In genomic region chr15:31217566-31218270, GRCh38 we compare ENCODE assay signal across 20 cellular contexts.
DNase-seq lines count a peak whose midpoint lies in the region; TF ChIP-seq lines count a peak whose summit lies in the region.
"Had no signal": no experiment of that assay in that cellular context is flagged by ENCODE, and none has a peak within 500 bp of the region (broad histone marks: within the 10 kb centered on the region; RNA-seq: fewer than 3 reads in every experiment).

No MANE protein-coding gene starts in this region.

- no peaks in the 10 kb centered on the region for H3K9me3 Mint-ChIP-seq in immature natural killer cell
- H3K9me3 Mint-ChIP-seq in type B pancreatic cell, result no peaks in the 10 kb centered on the region
- H3K9me3 Mint-ChIP-seq: activated naive CD4-positive, alpha-beta T cell treated with anti-CD3 and anti-CD28 coated beads for 36 hours had no signal

- TF ChIP-seq POLR2A in suprapubic skin (IDR thresholded peaks at IDR 0.05), result no peak

- no peaks in the 10 kb centered on the region for H3K9me2 ChIP-seq in OCI-LY7 (ENCODE audit: insufficient read depth, low read length)

- BruUV-seq in OCI-LY7 (replicated peaks; lab: Mats Ljungman, UMichigan), result no TSS peak

- H4K20me1 ChIP-seq in OCI-LY7 (ENCODE audit: insufficient read depth, low read length), result no peaks in the 10 kb centered on the region

- H3K27me3 ChIP-seq in left ventricle myocardium inferior (ENCODE audit: low read depth) (no peaks in the 10 kb centered on the region), right atrium auricular region (no peaks in the 10 kb centered on the region), suprapubic skin (no peaks in the 10 kb centered on the region)
- H3K27me3 ChIP-seq: gastroesophageal sphincter, ovary had no signal

- TF ChIP-seq CTCF in left ventricle myocardium inferior (IDR thresholded peaks at IDR 0.05; ENCODE audit: borderline replicate concordance) (no peak), right atrium auricular region (IDR thresholded peaks at IDR 0.05) (no peak), OCI-LY7 (conservative IDR thresholded peaks at IDR 0.05; ENCODE audit: low read length) (no peak), type B pancreatic cell (conservative IDR thresholded peaks at IDR 0.05) (no peak), suprapubic skin (IDR thresholded peaks at IDR 0.05) (no peak)

- H3K4me3 ChIP-seq in left ventricle myocardium inferior, result no peak overlapping the region
- H3K4me3 ChIP-seq in right atrium auricular region, result no peak overlapping the region
- no peak overlapping the region for H3K4me3 ChIP-seq in OCI-LY7 (ENCODE audit: low read depth, low read length, poor library complexity, severe bottlenecking)
- H3K4me3 ChIP-seq in suprapubic skin, result no peak overlapping the region
- H3K4me3 ChIP-seq: gastroesophageal sphincter, mucosa of descending colon, ovary, SK-N-MC, thoracic aorta had no signal

- H3K27ac Mint-ChIP-seq in immature natural killer cell (peak overlapping the region; percentile 76 to 94 (median 86)), type B pancreatic cell (peak overlapping the region; percentile 46)
- H3K27ac Mint-ChIP-seq: activated naive CD4-positive, alpha-beta T cell treated with anti-CD3 and anti-CD28 coated beads for 36 hours had no signal

- peaks cover 49% of the 10 kb centered on the region for H3K4me1 ChIP-seq in left ventricle myocardium inferior
- H3K4me1 ChIP-seq in right atrium auricular region, result peaks cover 0 to 22% of the 10 kb centered on the region in 2 donors
- H3K4me1 ChIP-seq in OCI-LY7 (ENCODE audit: insufficient read depth, low read length, poor library complexity, severe bottlenecking), result peaks cover 46% of the 10 kb centered on the region
- peaks cover 53% of the 10 kb centered on the region for H3K4me1 ChIP-seq in suprapubic skin

- CTCF ChIA-PET in OCI-LY7 (lab: Charles Lee; ENCODE audit: unreplicated experiment), result no interaction called here

- POLR2A ChIA-PET in OCI-LY7 (lab: Charles Lee), result interaction anchor here (1.1 to 2.3 kb wide), 3 partner anchors 11 to 47 kb away, joined by 3 to 9 read pairs (median 4); no protein-coding TSS in a partner anchor

- H3K27ac ChIP-seq in left ventricle myocardium inferior (replicated peaks), result peak overlapping the region; percentile 98
- no peak overlapping the region for H3K27ac ChIP-seq in right atrium auricular region
- H3K27ac ChIP-seq in OCI-LY7 (ENCODE audit: low read depth, low read length, poor library complexity, severe bottlenecking), result peak overlapping the region; percentile 26
- H3K27ac ChIP-seq in suprapubic skin, result no peak overlapping the region
- H3K27ac ChIP-seq: brain microvascular endothelial cell, ovary, SK-N-MC, thoracic aorta had no signal

- no peaks in the 10 kb centered on the region for H3K79me2 ChIP-seq in OCI-LY7 (ENCODE audit: insufficient read depth, low read depth, low read length)

- no peak overlapping the region for H2AFZ ChIP-seq in OCI-LY7 (ENCODE audit: low read length)

- no peak for TF ChIP-seq EP300 in suprapubic skin (IDR thresholded peaks at IDR 0.05)

- H3K9me3 ChIP-seq in left ventricle myocardium inferior (replicated peaks), result no peaks in the 10 kb centered on the region
- no peaks in the 10 kb centered on the region for H3K9me3 ChIP-seq in right atrium auricular region
- H3K9me3 ChIP-seq in OCI-LY7 (ENCODE audit: low read length), result no peaks in the 10 kb centered on the region
- H3K9me3 ChIP-seq in suprapubic skin, result no peaks in the 10 kb centered on the region
- H3K9me3 ChIP-seq: gastroesophageal sphincter, mucosa of descending colon, ovary, thoracic aorta had no signal

- peak overlapping the region; percentile 91; the same call in 1 of the 2 replicates for H3K4me2 ChIP-seq in OCI-LY7 (ENCODE audit: low read length)

- peaks cover 0 to 3% (median 0%) of the 10 kb centered on the region in 3 donors for H3K36me3 Mint-ChIP-seq in immature natural killer cell
- H3K36me3 Mint-ChIP-seq in type B pancreatic cell, result no peaks in the 10 kb centered on the region

- no peak for DNase-seq in left ventricle myocardium inferior
- DNase-seq in right atrium auricular region (ENCODE audit: low spot score), result no peak
- DNase-seq in OCI-LY7 (ENCODE audit: low spot score), result no peak
- no peak for DNase-seq in immature natural killer cell
- no peak for DNase-seq in type B pancreatic cell (ENCODE audit: extremely low spot score, unreplicated experiment)
- no peak for DNase-seq in suprapubic skin (ENCODE audit: low spot score in 2 of 2)
- DNase-seq in activated gamma-delta T cell treated with Interleukin-2 at 50 U/mL for 16 hours, result no peak
- no peak for DNase-seq in NOMO-1 (lab: John Stamatoyannopoulos, UW; ENCODE audit: unreplicated experiment in 2 of 2)
- DNase-seq: activated naive CD4-positive, alpha-beta T cell treated with anti-CD3 and anti-CD28 coated beads for 36 hours; brain microvascular endothelial cell; DMS 273 treated with DMSO at 0.1 percent for 48 hours; GOT3; mucosa of descending colon; NCI-H1048; NCI-H524; ovary; stimulated activated CD4-positive, alpha-beta T cell treated with anti-CD3 and anti-CD28 coated beads, Interleukin-2, amount 100 ng/mL, for 48 hours had no signal

- H3K27me3 Mint-ChIP-seq in immature natural killer cell (ENCODE audit: low read depth in 3 of 3) (peaks cover 1 to 3% (median 2%) of the 10 kb centered on the region in 3 donors), type B pancreatic cell (peaks cover 15% of the 10 kb centered on the region)

- H3K4me1 Mint-ChIP-seq in immature natural killer cell (peaks cover 23 to 35% of the 10 kb centered on the region in 2 donors), type B pancreatic cell (ENCODE audit: unreplicated experiment) (peaks cover 4% of the 10 kb centered on the region)

- H3K36me3 ChIP-seq in left ventricle myocardium inferior (no peaks in the 10 kb centered on the region), right atrium auricular region (no peaks in the 10 kb centered on the region), OCI-LY7 (ENCODE audit: insufficient read depth, low read length) (peaks cover 14% of the 10 kb centered on the region), suprapubic skin (no peaks in the 10 kb centered on the region)
- H3K36me3 ChIP-seq: brain microvascular endothelial cell, gastroesophageal sphincter, ovary, thoracic aorta had no signal

- H3K4me3 Mint-ChIP-seq in immature natural killer cell (peak overlapping the region in 2 of 5 donors; percentile 35 to 87), type B pancreatic cell (no peak overlapping the region)

- intact Hi-C loops in left ventricle myocardium inferior (cut with micrococcal nuclease) (no loop called here), OCI-LY7 (cut with micrococcal nuclease; ENCODE audit: unreplicated experiment) (loop anchor here (2.0 kb wide), 1 partner anchor 13 kb away; no protein-coding TSS in a partner anchor)

- 94% methylated on average over 10 of the region's 10 CpGs for WGBS in suprapubic skin

Comparison
In these comparisons a context has a peak if more than half of its experiments do, and no peak if none do; other contexts are left out.
1. H3K27ac ChIP-seq: peak in left ventricle myocardium inferior (single experiment) and OCI-LY7 (single experiment); none in right atrium auricular region (0 of 2) and suprapubic skin (single experiment).